In genomic region chr22:38132136-38132535, GRCh38 we compare ENCODE assay signal across 15 cellular contexts. TPM values are rescaled to one million over a fixed set of nuclear protein-coding genes. Genes with fewer than 3 reads are reported as not detected.
DNase-seq lines count a peak whose midpoint lies in the region; ATAC-seq, FAIRE-seq and TF ChIP-seq lines count a peak whose summit lies in the region.
"Had no signal": no experiment of that assay in that cellular context is flagged by ENCODE, and none has a peak within 500 bp of the region (broad histone marks: within the 10 kb centered on the region; RNA-seq: fewer than 3 reads in every experiment).

No MANE protein-coding gene starts in this region.

- TF ChIP-seq CTCF in heart right ventricle (IDR thresholded peaks at IDR 0.05): no peak
- TF ChIP-seq CTCF in kidney (IDR thresholded peaks at IDR 0.05; ENCODE audit: borderline replicate concordance, extremely low read depth, insufficient read depth): no peak

- H3K9me3 ChIP-seq in heart right ventricle: no peaks in the 10 kb centered on the region
- H3K9me3 ChIP-seq in kidney (ENCODE audit: control insufficient read depth in 1 of 2, low read length in 2 of 2): no peaks in the 10 kb centered on the region
- H3K9me3 ChIP-seq: BLaER1 had no signal

- intact Hi-C loops in Right ventricle myocardium superior (cut with DNase I): no loop called here
- intact Hi-C loops in heart right ventricle (cut with DNase I): no loop called here
- intact Hi-C loops in kidney (cut with DNase I): no loop called here
- intact Hi-C loops in posterior vena cava (cut with DNase I): no loop called here

- ATAC-seq in Right ventricle myocardium superior (ENCODE audit: poor library complexity) (no peak), heart right ventricle (no peak)
- ATAC-seq: HCT116 had no signal

- H3K27me3 ChIP-seq in heart right ventricle: no peaks in the 10 kb centered on the region
- H3K27me3 ChIP-seq: BLaER1 had no signal

- 92 to 93% methylated on average over 7 of the region's 7 CpGs for WGBS in heart right ventricle, 2 donors

- no peak for FAIRE-seq in kidney (lab: Jason Lieb, UNC)
- FAIRE-seq in urothelium cell line (lab: Jason Lieb, UNC): peak; percentile 27
- FAIRE-seq: H54 had no signal

- H3K27ac ChIP-seq in heart right ventricle (no peak overlapping the region), kidney (ENCODE audit: low read depth in 2 of 2, low read length in 2 of 2) (no peak overlapping the region)
- H3K27ac ChIP-seq: BLaER1, GM23248 had no signal

- H3K36me3 ChIP-seq in heart right ventricle: peaks cover 0 to 72% (median 5%) of the 10 kb centered on the region in 9 donors
- peaks cover 8 to 14% of the 10 kb centered on the region in 2 donors for H3K36me3 ChIP-seq in kidney (ENCODE audit: control insufficient read depth in 1 of 2, insufficient read depth in 2 of 2, low read length in 2 of 2)

- H3K4me1 ChIP-seq in heart right ventricle: peaks cover 0 to 14% (median 0%) of the 10 kb centered on the region in 9 donors
- no peaks in the 10 kb centered on the region for H3K4me1 ChIP-seq in kidney (ENCODE audit: control insufficient read depth in 1 of 2, insufficient read depth in 1 of 2, low read depth in 1 of 2, low read length in 2 of 2)

- DNase-seq in Right ventricle myocardium superior (peak; percentile 6), heart right ventricle (no peak), kidney (peak; percentile 27), posterior vena cava (ENCODE audit: low spot score) (peak; percentile 11), urothelium cell line (ENCODE audit: low spot score) (no peak), NCI-H2029 (lab: John Stamatoyannopoulos, UW) (no peak), germinal center (ENCODE audit: low spot score) (no peak)
- DNase-seq: AML-193; CD8-positive, alpha-beta memory T cell; DMS53; GF-D8; GM23248 had no signal

- H3K4me3 ChIP-seq in heart right ventricle (no peak overlapping the region), kidney (ENCODE audit: low read length in 2 of 2) (no peak overlapping the region)
- H3K4me3 ChIP-seq: BLaER1, GM23248 had no signal

- no peak overlapping the region for H3K9ac ChIP-seq in kidney (ENCODE audit: low read length in 2 of 2)
- H3K9ac ChIP-seq: BLaER1, GM23248 had no signal

RNA-seq across cellular contexts. Expression of gene BAIAP2L2, which starts 21.7 kb away (rescaled TPM):
- 0.24 TPM for total RNA-seq in Right ventricle myocardium superior
- total RNA-seq in heart right ventricle: under 1 TPM in 6 of 10 donors, not detected in 4; 0.12 to 0.36 (median 0.17) TPM
- under 1 TPM; 0.28 to 0.37 TPM for polyA plus RNA-seq in heart right ventricle
- 9.7 TPM for total RNA-seq in kidney
- 27.8 TPM for polyA plus RNA-seq in kidney (ENCODE audit: insufficient read depth, low read depth, low replicate concordance)
- under 1 TPM; 0.24 to 0.37 TPM for total RNA-seq in posterior vena cava
- polyA plus RNA-seq: CD8-positive, alpha-beta memory T cell had no signal

RNA-seq across cellular contexts. Expression of gene SLC16A8, which starts 48.2 kb away (rescaled TPM):
- total RNA-seq in Right ventricle myocardium superior (not detected), heart right ventricle (under 1 TPM in 1 of 10 donors, not detected in 9; 0.34 TPM), kidney (0.31 TPM), posterior vena cava (under 1 TPM; 0.51 to 0.57 TPM)
- polyA plus RNA-seq in heart right ventricle (under 1 TPM; 0.19 to 0.22 TPM), kidney (ENCODE audit: insufficient read depth, low read depth, low replicate concordance) (0.92 TPM)
- polyA plus RNA-seq: CD8-positive, alpha-beta memory T cell had no signal

RNA-seq across cellular contexts. Expression of gene PLA2G6, which starts 49.5 kb away (rescaled TPM):
- 12.0 TPM for total RNA-seq in Right ventricle myocardium superior
- 10 to 100 TPM in 8 of 10 donors, 1 to 10 TPM in 2; 8.8 to 17.1 (median 13.5) TPM for total RNA-seq in heart right ventricle
- polyA plus RNA-seq in heart right ventricle: 10 to 100 TPM in 1 of 2 donors, 1 to 10 TPM in 1; 6.0 to 35.1 TPM
- 61.6 TPM for total RNA-seq in kidney
- 26.6 TPM for polyA plus RNA-seq in kidney (ENCODE audit: insufficient read depth, low read depth, low replicate concordance)
- 10 to 100 TPM; 13.7 to 14.3 TPM for total RNA-seq in posterior vena cava

Comparison
In these comparisons a context has a peak if more than half of its experiments do, and no peak if none do; other contexts are left out.
1. DNase-seq: peak in Right ventricle myocardium superior (single experiment), kidney (single experiment) and posterior vena cava (single experiment); none in heart right ventricle (0 of 2), urothelium cell line (single experiment), NCI-H2029 (single experiment) and germinal center (single experiment).